Comparison of ENCODE assay signal across 1 cellular context in genomic region chr2:40043641-40044040, GRCh38.
TF ChIP-seq lines count a peak whose summit lies in the region.

No MANE protein-coding gene starts in this region.

TF ChIP-seq in WTC11, 78 proteins besides CTCF, POLR2A, EP300 and RAD21 (continued from another document):
- TF ChIP-seq ZNF281 (CRISPR knock-in tag; IDR thresholded peaks at IDR 0.05) (no peak), OVOL2 (CRISPR knock-in tag; IDR thresholded peaks at IDR 0.05; ENCODE audit: borderline replicate concordance) (no peak), SOX15 (CRISPR knock-in tag; IDR thresholded peaks at IDR 0.05) (no peak), EMX1 (CRISPR knock-in tag; IDR thresholded peaks at IDR 0.05) (no peak)
TF ChIP-seq in WTC11: peak in this region for 0.
